ENCODE assay signal across 11 cellular contexts in the genomic region with DNA sequence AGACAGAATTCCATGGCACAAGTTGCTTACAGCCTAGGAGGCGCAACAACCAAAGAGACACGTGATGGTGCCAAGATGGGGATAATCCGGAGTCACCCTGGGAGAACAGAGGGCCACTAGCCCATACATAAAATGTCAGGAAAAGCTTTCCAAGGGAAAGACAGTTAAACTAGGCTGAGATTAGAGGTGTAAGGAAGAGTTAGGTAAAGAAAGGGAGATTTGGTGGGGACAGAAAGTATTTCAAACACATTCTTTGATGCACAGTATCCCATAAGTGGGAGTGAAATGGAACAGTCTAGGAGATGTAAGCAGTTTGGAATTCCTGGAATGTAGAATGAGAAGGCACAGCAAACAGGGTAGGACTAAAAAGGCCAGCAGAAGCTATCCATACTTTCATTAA.
DNase-seq lines count a peak whose midpoint lies in the region; ATAC-seq, FAIRE-seq and TF ChIP-seq lines count a peak whose summit lies in the region.
"Had no signal": no experiment of that assay in that cellular context is flagged by ENCODE, and none has a peak within 500 bp of the region (broad histone marks: within the 10 kb centered on the region; RNA-seq: fewer than 3 reads in every experiment).

No MANE protein-coding gene starts in this region.

- TF ChIP-seq CTCF in endodermal cell (conservative IDR thresholded peaks at IDR 0.05) = no peak
- TF ChIP-seq CTCF in neural progenitor cell (IDR thresholded peaks at IDR 0.05) = no peak
- TF ChIP-seq CTCF in kidney (IDR thresholded peaks at IDR 0.05; ENCODE audit: borderline replicate concordance, extremely low read depth, insufficient read depth) = no peak

- H4K20me1 ChIP-seq in neural progenitor cell (ENCODE audit: low read depth) = no peaks in the 10 kb centered on the region

- no peak overlapping the region for H3K4me3 Mint-ChIP-seq in endodermal cell
- no peak overlapping the region for H3K4me3 Mint-ChIP-seq in neural progenitor cell
- H3K4me3 Mint-ChIP-seq: activated T-cell treated with anti-CD3 and anti-CD28 coated beads, Interleukin-2, amount 50 U/mL, for 4 hours had no signal

- no peaks in the 10 kb centered on the region for H3K9me3 ChIP-seq in MG63
- H3K9me3 ChIP-seq in endodermal cell (ENCODE audit: control insufficient read depth, low read length) = no peaks in the 10 kb centered on the region
- no peaks in the 10 kb centered on the region for H3K9me3 ChIP-seq in neural progenitor cell (ENCODE audit: low read depth)
- H3K9me3 ChIP-seq in kidney (ENCODE audit: control insufficient read depth in 1 of 2, low read length in 2 of 2) = no peaks in the 10 kb centered on the region

- no peak overlapping the region for H3K4me2 ChIP-seq in neural progenitor cell

- DNase-seq in ELF-1 (ENCODE audit: low read depth, low spot score) = peak; percentile 42
- peak; percentile 1 for DNase-seq in MG63
- no peak for DNase-seq in endodermal cell
- DNase-seq in neural progenitor cell (ENCODE audit: low spot score) = peak; percentile 3
- no peak for DNase-seq in kidney
- DNase-seq: activated T-cell treated with anti-CD3 and anti-CD28 coated beads, Interleukin-2, amount 50 U/mL, for 4 hours; DMS79 treated with DMSO at 0.1 percent for 48 hours; NCI-H524 treated with DMSO at 0.1 percent for 48 hours had no signal

- ATAC-seq in HG02759 (IDR thresholded peaks at IDR 0.05; ENCODE audit: unreplicated experiment) (no peak), GM19035 (IDR thresholded peaks at IDR 0.05; ENCODE audit: unreplicated experiment) (no peak), HG02970 (IDR thresholded peaks at IDR 0.05; ENCODE audit: low FRiP score, unreplicated experiment) (no peak)
- ATAC-seq: activated T-cell treated with anti-CD3 and anti-CD28 coated beads, Interleukin-2, amount 50 U/mL, for 4 hours had no signal

- H3K4me3 ChIP-seq in MG63 (no peak overlapping the region), endodermal cell (ENCODE audit: low read length) (no peak overlapping the region), neural progenitor cell (no peak overlapping the region), kidney (ENCODE audit: low read length in 2 of 2) (no peak overlapping the region)

- no peak overlapping the region for H2AFZ ChIP-seq in neural progenitor cell (replicated peaks)

- H3K27ac Mint-ChIP-seq in endodermal cell (peak overlapping the region; percentile 40), neural progenitor cell (peak overlapping the region; percentile 12)

- H3K36me3 ChIP-seq in MG63 (no peaks in the 10 kb centered on the region), endodermal cell (ENCODE audit: control insufficient read depth, insufficient read depth, low read length) (no peaks in the 10 kb centered on the region), neural progenitor cell (no peaks in the 10 kb centered on the region), kidney (ENCODE audit: control insufficient read depth in 1 of 2, insufficient read depth in 2 of 2, low read length in 2 of 2) (no peaks in the 10 kb centered on the region)

- no peak overlapping the region for H3K27ac ChIP-seq in endodermal cell (ENCODE audit: low read depth, low read length)
- no peak overlapping the region for H3K27ac ChIP-seq in neural progenitor cell
- no peak overlapping the region for H3K27ac ChIP-seq in kidney (ENCODE audit: low read depth in 2 of 2, low read length in 2 of 2)

- H3K36me3 Mint-ChIP-seq in endodermal cell (ENCODE audit: low read depth) = no peaks in the 10 kb centered on the region
- no peaks in the 10 kb centered on the region for H3K36me3 Mint-ChIP-seq in neural progenitor cell

- H3K9me3 Mint-ChIP-seq in endodermal cell (no peaks in the 10 kb centered on the region), neural progenitor cell (peaks cover 4% of the 10 kb centered on the region)

- no peak overlapping the region for H3K9ac ChIP-seq in endodermal cell (ENCODE audit: extremely low read depth, low read length, poor library complexity, severe bottlenecking)
- no peak overlapping the region for H3K9ac ChIP-seq in neural progenitor cell
- no peak overlapping the region for H3K9ac ChIP-seq in kidney (ENCODE audit: low read length in 2 of 2)

- H3K79me2 ChIP-seq in neural progenitor cell (ENCODE audit: low read depth) = no peaks in the 10 kb centered on the region

- H3K4me1 ChIP-seq in endodermal cell (ENCODE audit: control insufficient read depth, insufficient read depth, low read length) = no peaks in the 10 kb centered on the region
- H3K4me1 ChIP-seq in neural progenitor cell = peaks cover 6% of the 10 kb centered on the region
- H3K4me1 ChIP-seq in kidney (ENCODE audit: control insufficient read depth in 1 of 2, insufficient read depth in 1 of 2, low read depth in 1 of 2, low read length in 2 of 2) = peaks cover 0 to 2% of the 10 kb centered on the region in 2 donors

- intact Hi-C loops in kidney (cut with DNase I) = no loop called here

- H3F3A ChIP-seq in neural progenitor cell (ENCODE audit: low read depth) = no peaks in the 10 kb centered on the region

- no peaks in the 10 kb centered on the region for H3K27me3 ChIP-seq in MG63
- no peaks in the 10 kb centered on the region for H3K27me3 ChIP-seq in endodermal cell (ENCODE audit: control insufficient read depth, insufficient read depth, low read length, poor library complexity, severe bottlenecking)
- no peaks in the 10 kb centered on the region for H3K27me3 ChIP-seq in neural progenitor cell

- 93 to 96% methylated on average over 3 of the region's 3 CpGs for WGBS in endodermal cell (ENCODE audit: insufficient coverage in 1 of 2, insufficient read length in 1 of 2), 2 experiments

- H3K27me3 Mint-ChIP-seq in endodermal cell (ENCODE audit: insufficient read depth) (no peaks in the 10 kb centered on the region), neural progenitor cell (ENCODE audit: insufficient read depth, low read depth) (no peaks in the 10 kb centered on the region)

- peaks cover 5% of the 10 kb centered on the region for H3K4me1 Mint-ChIP-seq in endodermal cell
- H3K4me1 Mint-ChIP-seq in neural progenitor cell = peaks cover 22% of the 10 kb centered on the region

- no peak for FAIRE-seq in kidney (lab: Jason Lieb, UNC)

Comparison
In these comparisons a context has a peak if more than half of its experiments do, and no peak if none do; other contexts are left out.
1. DNase-seq: peak in ELF-1 (single experiment), MG63 (single experiment) and neural progenitor cell (single experiment); none in endodermal cell (single experiment) and kidney (single experiment).